11 cellular contexts compared by ENCODE assay signal in the genomic region with DNA sequence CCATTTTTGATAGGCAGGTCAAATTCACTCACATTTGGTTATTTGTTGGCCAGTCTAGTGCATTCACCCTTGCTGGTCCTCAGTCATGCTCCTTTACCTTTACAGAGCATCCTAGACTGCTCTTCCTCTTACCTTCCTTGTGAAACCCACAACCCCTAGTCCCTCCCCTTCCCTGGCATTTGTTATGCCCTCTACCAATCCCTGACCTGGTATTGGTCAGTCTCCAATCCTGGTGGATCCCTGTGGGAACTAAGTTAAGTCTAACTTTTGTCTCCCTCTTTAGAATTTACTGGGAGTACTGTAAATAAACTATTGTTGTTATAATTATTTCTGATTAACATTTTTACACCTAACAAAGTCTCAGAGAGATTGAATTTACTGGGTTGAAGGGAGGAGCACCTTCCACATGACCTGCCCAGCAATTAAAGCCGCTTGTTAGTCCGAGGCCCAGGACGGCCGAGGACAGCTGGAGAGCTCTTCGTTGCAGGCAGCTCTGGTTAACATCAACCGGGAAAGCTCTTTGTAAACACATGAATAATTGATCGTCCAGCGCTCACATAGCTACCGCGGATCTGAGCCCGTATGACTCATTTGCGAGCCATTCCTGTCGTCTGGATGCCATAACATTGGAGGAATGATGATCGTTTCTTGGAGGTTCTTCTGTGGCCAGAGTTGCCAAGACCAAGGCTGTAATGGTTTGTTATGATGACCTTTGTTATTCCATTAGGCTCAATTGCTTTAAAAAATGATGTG. TPM values are rescaled to one million over a fixed set of nuclear protein-coding genes. Genes with fewer than 3 reads are reported as not detected.
DNase-seq lines count a peak whose midpoint lies in the region; ATAC-seq, FAIRE-seq and TF ChIP-seq lines count a peak whose summit lies in the region.
"Had no signal": no experiment of that assay in that cellular context is flagged by ENCODE, and none has a peak within 500 bp of the region (broad histone marks: within the 10 kb centered on the region; RNA-seq: fewer than 3 reads in every experiment).

No MANE protein-coding gene starts in this region.

- intact Hi-C loops in endothelial cell of umbilical vein (cut with micrococcal nuclease) = loop anchor here (10.0 kb wide), 1 partner anchor 1026 kb away; no protein-coding TSS in a partner anchor
- intact Hi-C loops in testis (cut with DNase I; ENCODE audit: low total_unique reads) = no loop called here

- TF ChIP-seq CTCF in A549 (IDR thresholded peaks at IDR 0.05) (no peak), endothelial cell of umbilical vein (IDR thresholded peaks at IDR 0.05; ENCODE audit: extremely low read depth in 1 of 2, insufficient read depth in 1 of 2, low read depth in 1 of 2, low read length in 2 of 2) (no peak), testis (IDR thresholded peaks at IDR 0.05) (no peak)

- no peak overlapping the region for H2AFZ ChIP-seq in endothelial cell of umbilical vein (ENCODE audit: low read depth, low read length)

- POLR2A ChIA-PET in A549 (lab: Yijun Ruan, JAX) (no interaction called here), endothelial cell of umbilical vein (lab: Charles Lee) (no interaction called here)

- FAIRE-seq in A549 (lab: Jason Lieb, UNC) (no peak), endothelial cell of umbilical vein (lab: Jason Lieb, UNC) (peak; percentile 62)

- no peaks in the 10 kb centered on the region for H3K79me2 ChIP-seq in endothelial cell of umbilical vein (ENCODE audit: control insufficient read depth, insufficient read depth, low read length)

- H3K4me3 ChIP-seq in A549 = no peak overlapping the region
- H3K4me3 ChIP-seq in endothelial cell of umbilical vein (replicated peaks in 1 of 3; ENCODE audit: insufficient read depth in 1 of 3, low read depth in 1 of 3, low read length in 3 of 3) = no peak overlapping the region
- no peak overlapping the region for H3K4me3 ChIP-seq in muscle layer of colon (ENCODE audit: low read depth in 1 of 2, low read length in 2 of 2)
- no peak overlapping the region for H3K4me3 ChIP-seq in testis
- H3K4me3 ChIP-seq: BLaER1 had no signal

- ATAC-seq in A549 = peak in 1 of 2 experiments; percentile 53; a peak in 4 of 6 replicates
- ATAC-seq: activated T-cell treated with anti-CD3 and anti-CD28 coated beads, Interleukin-2, amount 50 U/mL, for 72 hours had no signal

- TF ChIP-seq POLR2A in A549 (IDR thresholded peaks at IDR 0.05; ENCODE audit: low read length) (no peak), endothelial cell of umbilical vein (IDR thresholded peaks at IDR 0.05; ENCODE audit: low read depth, low read length) (no peak), testis (IDR thresholded peaks at IDR 0.05) (no peak)

- no peaks in the 10 kb centered on the region for H4K20me1 ChIP-seq in endothelial cell of umbilical vein (replicated peaks; ENCODE audit: control insufficient read depth, extremely low read depth, insufficient read depth, low read length)
- H4K20me1 ChIP-seq: BLaER1 had no signal

- CTCF ChIA-PET in A549 (lab: Yijun Ruan, JAX) = no interaction called here
- CTCF ChIA-PET in endothelial cell of umbilical vein (lab: Charles Lee) = interaction anchor here (1.2 kb wide), 1 partner anchor 385 kb away, joined by 3 read pairs; no protein-coding TSS in a partner anchor

- H3K36me3 ChIP-seq in endothelial cell of umbilical vein (ENCODE audit: control insufficient read depth in 2 of 2, extremely low read depth in 1 of 2, insufficient read depth in 2 of 2, low read length in 2 of 2) (no peaks in the 10 kb centered on the region), muscle layer of colon (ENCODE audit: insufficient read depth, low read length) (no peaks in the 10 kb centered on the region), testis (ENCODE audit: low read depth, missing control alignments) (no peaks in the 10 kb centered on the region)
- H3K36me3 ChIP-seq: BLaER1 had no signal

- peak overlapping the region; percentile 24; the same call in 1 of the 3 replicates for H3K4me2 ChIP-seq in A549
- no peak overlapping the region for H3K4me2 ChIP-seq in endothelial cell of umbilical vein (ENCODE audit: insufficient read depth, low read length)
- H3K4me2 ChIP-seq: BLaER1 had no signal

- 66% methylated on average over 14 of the region's 14 CpGs for WGBS in A549 (ENCODE audit: missing lambda C conversion rate)
- WGBS in testis, 2 donors = 46 to 58% methylated on average over 14 of the region's 14 CpGs

- no TSS peak for BruUV-seq in endothelial cell of umbilical vein (replicated peaks; lab: Mats Ljungman, UMichigan)

- DNase-seq in A549 (ENCODE audit: low read depth in 1 of 2, low spot score in 1 of 2) (peak in 1 of 2 experiments; percentile 17), HT1080 (ENCODE audit: low read depth) (peak; percentile 60), endothelial cell of umbilical vein (ENCODE audit: low read depth, low spot score) (peak; percentile 12), Ammon's horn (ENCODE audit: low spot score) (no peak), SKM-1 treated with dmso at 0.1 percent for 144 hours (lab: John Stamatoyannopoulos, UW; ENCODE audit: unreplicated experiment) (no peak), testis (no peak), foreskin melanocyte (no peak)
- DNase-seq: activated T-cell treated with anti-CD3 and anti-CD28 coated beads, Interleukin-2, amount 50 U/mL, for 72 hours; nephron progenitor cell had no signal

- TF ChIP-seq RAD21 in A549 (conservative IDR thresholded peaks at IDR 0.05 in 1 of 2, IDR thresholded peaks at IDR 0.05 in 1 of 2) = no peak

- dilution Hi-C loops in endothelial cell of umbilical vein (cut with MboI; ENCODE audit: extremely low pct_ligation_motif_present, low sequenced_read_pairs) = no loop called here

- H3K27ac ChIP-seq in A549 (no peak overlapping the region), endothelial cell of umbilical vein (ENCODE audit: insufficient read depth, low read depth, low read length) (no peak overlapping the region), muscle layer of colon (ENCODE audit: low read depth, low read length) (peak overlapping the region; percentile 94), testis (no peak overlapping the region)
- H3K27ac ChIP-seq: BLaER1 had no signal

- H3K9me3 ChIP-seq in A549 (no peaks in the 10 kb centered on the region), endothelial cell of umbilical vein (replicated peaks; ENCODE audit: control insufficient read depth, insufficient read depth, low read length) (no peaks in the 10 kb centered on the region), muscle layer of colon (ENCODE audit: low read length) (no peaks in the 10 kb centered on the region), testis (no peaks in the 10 kb centered on the region)
- H3K9me3 ChIP-seq: BLaER1 had no signal

- H3K9me1 ChIP-seq in endothelial cell of umbilical vein (replicated peaks; ENCODE audit: control insufficient read depth, extremely low read depth, insufficient read depth, low read length) = no peaks in the 10 kb centered on the region

- TF ChIP-seq EP300 in A549 (IDR thresholded peaks at IDR 0.05) = no peak

- H3K4me1 ChIP-seq in A549 (no peaks in the 10 kb centered on the region), endothelial cell of umbilical vein (ENCODE audit: control insufficient read depth, extremely low read depth, insufficient read depth, low read length) (no peaks in the 10 kb centered on the region), muscle layer of colon (ENCODE audit: insufficient read depth, low read length) (peaks cover 63% of the 10 kb centered on the region), testis (no peaks in the 10 kb centered on the region)
- H3K4me1 ChIP-seq: BLaER1 had no signal

- no peak overlapping the region for H3K9ac ChIP-seq in endothelial cell of umbilical vein (replicated peaks; ENCODE audit: extremely low read depth, insufficient read depth, low read length)
- H3K9ac ChIP-seq in muscle layer of colon (ENCODE audit: low read length) = no peak overlapping the region
- H3K9ac ChIP-seq: BLaER1 had no signal

- peaks cover 0 to 2% of the 10 kb centered on the region in 2 experiments for H3K27me3 ChIP-seq in endothelial cell of umbilical vein (ENCODE audit: control insufficient read depth in 2 of 2, insufficient read depth in 2 of 2, low read length in 2 of 2)
- no peaks in the 10 kb centered on the region for H3K27me3 ChIP-seq in muscle layer of colon (ENCODE audit: control insufficient read depth in 1 of 2, insufficient read depth in 2 of 2, low read length in 2 of 2)
- H3K27me3 ChIP-seq in testis = no peaks in the 10 kb centered on the region
- H3K27me3 ChIP-seq: BLaER1 had no signal

TF ChIP-seq in A549, 52 proteins besides CTCF, POLR2A, EP300 and RAD21:
- TF ChIP-seq SMC3 (IDR thresholded peaks at IDR 0.05) = no peak
- no peak for TF ChIP-seq FOSL2 (IDR thresholded peaks at IDR 0.05)
- peak; percentile 35; the same call in 1 of the 2 replicates for TF ChIP-seq FOSL2 (CRISPR knock-in tag; IDR thresholded peaks at IDR 0.05)
TF ChIP-seq in A549: peak in this region for 1.

TF ChIP-seq in endothelial cell of umbilical vein, 7 proteins besides CTCF, POLR2A, EP300 and RAD21:
- peak; percentile 40 for TF ChIP-seq JUN (IDR thresholded peaks at IDR 0.05; ENCODE audit: borderline replicate concordance, insufficient read depth, insufficient read length, low read depth)
- no peak for TF ChIP-seq EZH2 (IDR thresholded peaks at IDR 0.05; ENCODE audit: borderline replicate concordance, low read depth, low read length, severe bottlenecking)

RNA-seq across cellular contexts. Expression of gene MTARC1, which starts 31.9 kb away (rescaled TPM):
- polyA plus RNA-seq in A549 (2011; rRNA removed) (9.1 and 9.5 TPM in 2 replicates), A549 (2017; fragmentation: RNase III; extraction: RNeasy Plus Mini Kit Qiagen cat#74134 plus additional on column Dnase treatment) (10.1 to 10.9 TPM (median 10.5 TPM) in 3 replicates), endothelial cell of umbilical vein (0.43 and 0.62 TPM in 2 replicates), testis (ENCODE audit: insufficient read depth, low read depth, low replicate concordance) (2.3 TPM)
- 5.3 and 6.1 TPM in 2 replicates for polyA plus RNA-seq in A549 (2012; cell fraction: cytosol; rRNA removed)
- polyA plus RNA-seq in A549 (2012; cell fraction: nucleus; rRNA removed) = 3.1 and 3.5 TPM in 2 replicates
- 3.2 and 4.5 TPM in 2 replicates for polyA minus RNA-seq in A549 (2011; rRNA and poly(A)+ RNA removed)
- 0.05 TPM in 1 of 2 replicates, not detected in the other for total RNA-seq in HT1080 (2014; rRNA removed; shearing (Covaris generic))
- not detected in 2 replicates for polyA plus RNA-seq in HT1080 (2015; cell fraction: cytosol; rRNA removed)
- polyA plus RNA-seq in HT1080 (2015; cell fraction: nucleus; rRNA removed) = 0.06 TPM in 1 of 2 replicates, not detected in the other
- total RNA-seq in endothelial cell of umbilical vein (3.5 and 4.8 TPM in 2 replicates), testis (1 to 10 TPM in 1 of 2 donors, under 1 TPM in 1; 0.93 to 1.1 TPM)
- polyA plus RNA-seq in endothelial cell of umbilical vein (2011; cell fraction: cytosol; rRNA removed) = 1.1 TPM in 2 replicates
- polyA plus RNA-seq in endothelial cell of umbilical vein (2011; cell fraction: nucleus; rRNA removed) = 1.2 and 1.6 TPM in 2 replicates
- 1.1 and 1.2 TPM in 2 replicates for polyA plus RNA-seq in endothelial cell of umbilical vein (2012)
- 0.80 and 2.6 TPM in 2 replicates for polyA minus RNA-seq in endothelial cell of umbilical vein
- polyA minus RNA-seq in endothelial cell of umbilical vein (2011; cell fraction: cytosol; rRNA and poly(A)+ RNA removed) = 86.1 TPM
- 1.1 and 1.4 TPM in 2 replicates for polyA minus RNA-seq in endothelial cell of umbilical vein (2011; cell fraction: nucleus; rRNA and poly(A)+ RNA removed)
- total RNA-seq: activated T-cell treated with anti-CD3 and anti-CD28 coated beads, Interleukin-2, amount 50 U/mL, for 72 hours had no signal

Comparison
In these comparisons a context has a peak if more than half of its experiments do, and no peak if none do; other contexts are left out.
1. DNase-seq: peak in HT1080 (single experiment) and endothelial cell of umbilical vein (single experiment); none in Ammon's horn (single experiment), SKM-1 treated with dmso at 0.1 percent for 144 hours (single experiment), testis (single experiment) and foreskin melanocyte (single experiment).